In genomic region chr4:11336435-11336834, GRCh38 we compare ENCODE assay signal across 22 cellular contexts.
A peak's percentile ranks its signal among the peaks of the same experiment; 100 is the strongest.
DNase-seq lines count a peak whose midpoint lies in the region; ATAC-seq and TF ChIP-seq lines count a peak whose summit lies in the region.
"Had no signal": no experiment of that assay in that cellular context is flagged by ENCODE, and none has a peak within 500 bp of the region (broad histone marks: within the 10 kb centered on the region; RNA-seq: fewer than 3 reads in every experiment).

No MANE protein-coding gene starts in this region.

- no peaks in the 10 kb centered on the region for H3K9me3 Mint-ChIP-seq in CD4-positive, alpha-beta T cell
- H3K9me3 Mint-ChIP-seq: GM23338, H9 had no signal

- intact Hi-C loops in Right ventricle myocardium inferior (cut with DNase I) = no loop called here
- intact Hi-C loops in left ventricle myocardium inferior (cut with micrococcal nuclease) = no loop called here
- intact Hi-C loops in esophagus muscularis mucosa (cut with DNase I) = no loop called here
- intact Hi-C loops in psoas muscle (cut with DNase I) = no loop called here
- intact Hi-C loops in gastrocnemius medialis (cut with DNase I; ENCODE audit: low total_unique reads) = no loop called here
- intact Hi-C loops in CD4-positive, alpha-beta T cell (cut with DNase I, micrococcal nuclease) = no loop called here
- intact Hi-C loops in left colon (cut with DNase I, micrococcal nuclease) = no loop called here

- H3K27ac ChIP-seq in left ventricle myocardium inferior (replicated peaks) (no peak overlapping the region), esophagus muscularis mucosa (replicated peaks in 1 of 4) (no peak overlapping the region), psoas muscle (no peak overlapping the region), gastrocnemius medialis (no peak overlapping the region)
- no peak overlapping the region for H3K27ac ChIP-seq in CD4-positive, alpha-beta T cell (ENCODE audit: low read depth, low read length)
- H3K27ac ChIP-seq: 22Rv1, BLaER1, C4-2B had no signal

- no peak overlapping the region for H3K4me3 Mint-ChIP-seq in CD4-positive, alpha-beta T cell
- H3K4me3 Mint-ChIP-seq: B cell; CD4-positive, CD25-positive, alpha-beta regulatory T cell; CD8-positive, alpha-beta memory T cell; GM23338; H9 had no signal

- DNase-seq in Right ventricle myocardium inferior (ENCODE audit: missing footprints) = no peak
- DNase-seq in left ventricle myocardium inferior = no peak
- peak; percentile 84 for DNase-seq in esophagus muscularis mucosa (ENCODE audit: extremely low spot score)
- no peak for DNase-seq in psoas muscle
- peak; percentile 17 to 45 for DNase-seq in gastrocnemius medialis
- DNase-seq in COLO668 (lab: John Stamatoyannopoulos, UW; ENCODE audit: unreplicated experiment) = no peak
- no peak for DNase-seq in CD4-positive, alpha-beta T cell
- no peak for DNase-seq in left colon
- DNase-seq: Calu3; CD4-positive, CD25-positive, alpha-beta regulatory T cell; CD8-positive, alpha-beta memory T cell; COR-L47; DMS53; DMS79 treated with DMSO at 0.1 percent for 48 hours; GF-D8; H9 had no signal

- POLR2A ChIA-PET in CD4-positive, alpha-beta T cell (lab: Charles Lee) = no interaction called here

- H3K27me3 ChIP-seq in left ventricle myocardium inferior (ENCODE audit: low read depth) = peaks cover 7% of the 10 kb centered on the region
- H3K27me3 ChIP-seq in esophagus muscularis mucosa = peaks cover 0 to 9% (median 0%) of the 10 kb centered on the region in 4 donors
- H3K27me3 ChIP-seq in psoas muscle (ENCODE audit: insufficient read depth in 3 of 3, low read length in 2 of 3) = no peaks in the 10 kb centered on the region
- H3K27me3 ChIP-seq in gastrocnemius medialis = no peaks in the 10 kb centered on the region
- H3K27me3 ChIP-seq in CD4-positive, alpha-beta T cell (ENCODE audit: control insufficient read depth, insufficient read depth, low read length) = no peaks in the 10 kb centered on the region
- H3K27me3 ChIP-seq: BLaER1 had no signal

- no peak for TF ChIP-seq CTCF in left ventricle myocardium inferior (IDR thresholded peaks at IDR 0.05; ENCODE audit: borderline replicate concordance)
- TF ChIP-seq CTCF in esophagus muscularis mucosa (IDR thresholded peaks at IDR 0.05) = no peak
- TF ChIP-seq CTCF in psoas muscle (IDR thresholded peaks at IDR 0.05) = no peak
- TF ChIP-seq CTCF in gastrocnemius medialis (IDR thresholded peaks at IDR 0.05 in 4 of 5, conservative IDR thresholded peaks at IDR 0.05 in 1 of 5) = no peak
- no peak for TF ChIP-seq CTCF in CD4-positive, alpha-beta T cell (IDR thresholded peaks at IDR 0.05)

- no peaks in the 10 kb centered on the region for H3K9me3 ChIP-seq in left ventricle myocardium inferior (replicated peaks)
- no peaks in the 10 kb centered on the region for H3K9me3 ChIP-seq in esophagus muscularis mucosa
- H3K9me3 ChIP-seq in psoas muscle = no peaks in the 10 kb centered on the region
- no peaks in the 10 kb centered on the region for H3K9me3 ChIP-seq in gastrocnemius medialis
- no peaks in the 10 kb centered on the region for H3K9me3 ChIP-seq in CD4-positive, alpha-beta T cell (ENCODE audit: control insufficient read depth, low read length)
- H3K9me3 ChIP-seq: BLaER1 had no signal

- peaks cover 4% of the 10 kb centered on the region for H3K27me3 Mint-ChIP-seq in CD4-positive, alpha-beta T cell
- H3K27me3 Mint-ChIP-seq: B cell; CD4-positive, CD25-positive, alpha-beta regulatory T cell; CD8-positive, alpha-beta memory T cell had no signal

- 82% methylated on average over 4 of the region's 4 CpGs for WGBS in esophagus muscularis mucosa
- WGBS in psoas muscle, 3 donors = 64 to 74% (median 64%) methylated on average over 4 of the region's 4 CpGs

- no peak overlapping the region for H3K4me3 ChIP-seq in left ventricle myocardium inferior
- peak overlapping the region in 2 of 4 donors; percentile 6 to 16 for H3K4me3 ChIP-seq in esophagus muscularis mucosa
- H3K4me3 ChIP-seq in psoas muscle = no peak overlapping the region
- peak overlapping the region in 3 of 4 donors; percentile 8 to 14 (median 14) for H3K4me3 ChIP-seq in gastrocnemius medialis
- H3K4me3 ChIP-seq: BLaER1, GM23338 had no signal

- CTCF ChIA-PET in CD4-positive, alpha-beta T cell (lab: Charles Lee) = no interaction called here

- H3K27ac Mint-ChIP-seq in CD4-positive, alpha-beta T cell = no peak overlapping the region
- H3K27ac Mint-ChIP-seq: B cell; CD4-positive, CD25-positive, alpha-beta regulatory T cell; GM23338; H9 had no signal

- in situ Hi-C loops in gastrocnemius medialis (cut with MboI; ENCODE audit: low sequenced_read_pairs in 4 of 4) = no loop called here

- no peaks in the 10 kb centered on the region for H3K36me3 ChIP-seq in left ventricle myocardium inferior
- no peaks in the 10 kb centered on the region for H3K36me3 ChIP-seq in esophagus muscularis mucosa
- no peaks in the 10 kb centered on the region for H3K36me3 ChIP-seq in psoas muscle (ENCODE audit: insufficient read depth in 1 of 2, low read depth in 1 of 2)
- no peaks in the 10 kb centered on the region for H3K36me3 ChIP-seq in gastrocnemius medialis
- H3K36me3 ChIP-seq: BLaER1 had no signal

- no peaks in the 10 kb centered on the region for H3K4me1 ChIP-seq in left ventricle myocardium inferior
- no peaks in the 10 kb centered on the region for H3K4me1 ChIP-seq in esophagus muscularis mucosa
- no peaks in the 10 kb centered on the region for H3K4me1 ChIP-seq in psoas muscle
- no peaks in the 10 kb centered on the region for H3K4me1 ChIP-seq in gastrocnemius medialis

- TF ChIP-seq POLR2A in esophagus muscularis mucosa (IDR thresholded peaks at IDR 0.05; ENCODE audit: low read depth) = no peak
- no peak for TF ChIP-seq POLR2A in gastrocnemius medialis (IDR thresholded peaks at IDR 0.05)

- no peaks in the 10 kb centered on the region for H3K36me3 Mint-ChIP-seq in CD4-positive, alpha-beta T cell (ENCODE audit: low read depth)
- H3K36me3 Mint-ChIP-seq: CD4-positive, CD25-positive, alpha-beta regulatory T cell had no signal

- no peak for TF ChIP-seq EP300 in esophagus muscularis mucosa (IDR thresholded peaks at IDR 0.05)

- no peaks in the 10 kb centered on the region for H3K4me1 Mint-ChIP-seq in CD4-positive, alpha-beta T cell (ENCODE audit: low read depth)
- H3K4me1 Mint-ChIP-seq: CD8-positive, alpha-beta memory T cell; H9 had no signal

- ATAC-seq in Right ventricle myocardium inferior (peak; percentile 57), psoas muscle (peak in 3 of 4 donors; percentile 42 to 67 (median 58)), gastrocnemius medialis (peak; percentile 86 to 88), left colon (no peak)
- no peak for ATAC-seq in CD4-positive, alpha-beta T cell (ENCODE audit: poor library complexity)
- ATAC-seq: GM23338, HCT116 had no signal

Comparison
In these comparisons a context has a peak if more than half of its experiments do, and no peak if none do; other contexts are left out.
1. ATAC-seq: peak in Right ventricle myocardium inferior (single experiment), psoas muscle (3 of 4) and gastrocnemius medialis (2 of 2); none in CD4-positive, alpha-beta T cell (single experiment) and left colon (single experiment).
2. DNase-seq: peak in esophagus muscularis mucosa (single experiment) and gastrocnemius medialis (2 of 2); none in Right ventricle myocardium inferior (single experiment), left ventricle myocardium inferior (single experiment), psoas muscle (0 of 2), COLO668 (single experiment), CD4-positive, alpha-beta T cell (0 of 10) and left colon (0 of 2).
3. H3K4me3 ChIP-seq: peak in gastrocnemius medialis (3 of 4); none in left ventricle myocardium inferior (single experiment) and psoas muscle (single experiment).